8 cellular contexts compared by ENCODE assay signal in the genomic region with DNA sequence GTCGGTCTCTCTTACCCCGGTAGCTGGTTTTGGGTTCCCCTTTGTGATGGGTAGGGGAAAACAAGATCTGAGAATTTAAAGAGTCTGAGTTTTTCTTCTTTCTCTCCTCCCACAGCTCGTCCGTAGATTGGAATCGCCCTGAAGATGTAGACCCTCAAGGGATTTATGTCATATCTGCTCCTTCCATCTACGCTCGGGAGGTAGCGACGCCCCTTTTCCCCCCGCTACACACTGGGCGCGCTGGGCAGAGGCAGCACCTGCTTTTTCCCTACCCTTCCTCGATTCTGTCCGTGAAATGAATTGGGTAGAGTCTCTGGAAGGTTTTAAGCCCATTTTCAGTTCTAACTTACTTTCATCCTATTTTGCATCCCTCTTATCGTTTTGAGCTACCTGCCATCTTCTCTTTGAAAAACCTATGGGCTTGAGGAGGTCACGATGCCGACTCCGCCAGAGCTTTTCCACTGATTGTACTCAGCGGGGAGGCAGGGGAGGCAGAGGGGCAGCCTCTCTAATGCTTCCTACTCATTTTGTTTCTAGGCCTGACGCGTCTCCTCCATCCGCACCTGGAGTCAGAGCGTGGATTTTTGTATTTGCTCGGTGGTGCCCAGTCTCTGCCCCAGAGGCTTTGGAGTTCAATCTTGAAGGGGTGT. TPM values are rescaled to one million over a fixed set of nuclear protein-coding genes. Genes with fewer than 3 reads are reported as not detected.
DNase-seq lines count a peak whose midpoint lies in the region; ATAC-seq and TF ChIP-seq lines count a peak whose summit lies in the region.

No MANE protein-coding gene starts in this region.

- H3K36me3 ChIP-seq in OCI-LY1 (ENCODE audit: insufficient read depth, low read length) (no peaks in the 10 kb centered on the region), ectodermal cell (ENCODE audit: control insufficient read depth, insufficient read depth, low read length) (no peaks in the 10 kb centered on the region), neuron (ENCODE audit: insufficient read depth, low read length) (no peaks in the 10 kb centered on the region)

- H3K4me1 ChIP-seq in OCI-LY1 (ENCODE audit: insufficient read depth, low read length, severe bottlenecking), result peaks cover 10% of the 10 kb centered on the region
- peaks cover 3% of the 10 kb centered on the region for H3K4me1 ChIP-seq in ectodermal cell (ENCODE audit: control insufficient read depth, insufficient read depth, low read length)
- peaks cover 8% of the 10 kb centered on the region for H3K4me1 ChIP-seq in neuron (ENCODE audit: insufficient read depth, low read length)

- DNase-seq in GM12865 (ENCODE audit: low read depth), result no peak
- no peak for DNase-seq in UCSD-AML1 (lab: John Stamatoyannopoulos, UW; ENCODE audit: unreplicated experiment)
- DNase-seq in SW 1271 (lab: John Stamatoyannopoulos, UW), result no peak

- H3K9me3 ChIP-seq in OCI-LY1 (ENCODE audit: low read length), result no peaks in the 10 kb centered on the region
- H3K9me3 ChIP-seq in ectodermal cell (ENCODE audit: control insufficient read depth, low read length), result no peaks in the 10 kb centered on the region
- no peaks in the 10 kb centered on the region for H3K9me3 ChIP-seq in neuron (ENCODE audit: low read length)

- WGBS in ectodermal cell, 2 experiments, result 35 to 36% methylated on average over 24 of the region's 24 CpGs

- H3K4me3 ChIP-seq in GM12865 (ENCODE audit: low read depth, low read length) (peak overlapping the region; percentile 42), OCI-LY1 (ENCODE audit: low read depth, low read length, poor library complexity, severe bottlenecking) (peak overlapping the region; percentile 67), ectodermal cell (ENCODE audit: insufficient read depth, low read depth, low read length) (peak overlapping the region; percentile 48), neuron (ENCODE audit: low read length) (peak overlapping the region; percentile 53)

- TF ChIP-seq CTCF in GM12865 (IDR thresholded peaks at IDR 0.05; ENCODE audit: insufficient read depth, low read depth, low read length, missing control alignments) (no peak), OCI-LY1 (IDR thresholded peaks at IDR 0.05; ENCODE audit: low read length) (no peak)

- H2AFZ ChIP-seq in OCI-LY1 (ENCODE audit: low read length) (no peak overlapping the region), neuron (ENCODE audit: low read depth, low read length) (peak overlapping the region; percentile 81)

- H3K9ac ChIP-seq in OCI-LY1 (ENCODE audit: low read length), result peak overlapping the region; percentile 68

- peak overlapping the region; percentile 71 for H3K4me2 ChIP-seq in OCI-LY1 (ENCODE audit: low read length)

- H3K27ac ChIP-seq in OCI-LY1 (ENCODE audit: low read depth, low read length, poor library complexity, severe bottlenecking) (no peak overlapping the region), ectodermal cell (ENCODE audit: insufficient read depth, low read depth, low read length, poor library complexity, severe bottlenecking) (no peak overlapping the region)

- H4K20me1 ChIP-seq in OCI-LY1 (ENCODE audit: insufficient read depth, low read length), result no peaks in the 10 kb centered on the region

- ATAC-seq in GM21737 (IDR thresholded peaks at IDR 0.05; ENCODE audit: unreplicated experiment), result no peak
- no peak for ATAC-seq in GM19467 (IDR thresholded peaks at IDR 0.05; ENCODE audit: unreplicated experiment)

- H3K27me3 ChIP-seq in OCI-LY1 (ENCODE audit: insufficient read depth, low read length), result peaks cover 5% of the 10 kb centered on the region; the same call in 1 of the 2 replicates
- peaks cover 73% of the 10 kb centered on the region for H3K27me3 ChIP-seq in ectodermal cell (ENCODE audit: control insufficient read depth, insufficient read depth, low read length, poor library complexity, severe bottlenecking)
- H3K27me3 ChIP-seq in neuron (ENCODE audit: insufficient read depth, low read length), result peaks cover 6% of the 10 kb centered on the region

- no peaks in the 10 kb centered on the region for H3K9me2 ChIP-seq in OCI-LY1 (ENCODE audit: low read depth, low read length)

- no peaks in the 10 kb centered on the region for H3K79me2 ChIP-seq in OCI-LY1 (ENCODE audit: insufficient read depth, low read length)

- no peaks in the 10 kb centered on the region for H3F3A ChIP-seq in OCI-LY1 (ENCODE audit: insufficient read depth, low read length)

RNA-seq across cellular contexts. Expression of a gene that starts 7.1 kb away (rescaled TPM):
- polyA plus RNA-seq in ectodermal cell (2013, experiment 1 of 4), result 3.5 TPM
- polyA plus RNA-seq in ectodermal cell (2013, experiment 2 of 4), result 4.1 TPM
- 4.1 TPM for polyA plus RNA-seq in ectodermal cell (2013, experiment 3 of 4)
- polyA plus RNA-seq in ectodermal cell (2013, experiment 4 of 4), result 3.2 TPM

RNA-seq across cellular contexts. Expression of a gene that starts 9.1 kb away (rescaled TPM):
- 7.9 TPM for polyA plus RNA-seq in ectodermal cell (2013, experiment 1 of 4)
- polyA plus RNA-seq in ectodermal cell (2013, experiment 2 of 4), result 4.3 TPM
- polyA plus RNA-seq in ectodermal cell (2013, experiment 3 of 4), result 9.9 TPM
- polyA plus RNA-seq in ectodermal cell (2013, experiment 4 of 4), result 13.3 TPM

RNA-seq across cellular contexts. Expression of a gene that starts 24.8 kb away (rescaled TPM):
- polyA plus RNA-seq in ectodermal cell (2013, experiment 1 of 4), result 9.9 TPM
- polyA plus RNA-seq in ectodermal cell (2013, experiment 2 of 4), result 8.3 TPM
- polyA plus RNA-seq in ectodermal cell (2013, experiment 3 of 4), result 4.8 TPM
- 7.9 TPM for polyA plus RNA-seq in ectodermal cell (2013, experiment 4 of 4)

RNA-seq across cellular contexts. Expression of a gene that starts 27.2 kb away (rescaled TPM):
- polyA plus RNA-seq in ectodermal cell (2013, experiment 1 of 4), result 97.3 TPM
- polyA plus RNA-seq in ectodermal cell (2013, experiment 2 of 4), result 97.1 TPM
- 68.0 TPM for polyA plus RNA-seq in ectodermal cell (2013, experiment 3 of 4)
- polyA plus RNA-seq in ectodermal cell (2013, experiment 4 of 4), result 83.7 TPM

RNA-seq across cellular contexts. Expression of a gene that starts 32.1 kb away (rescaled TPM):
- 31.5 TPM for polyA plus RNA-seq in ectodermal cell (2013, experiment 1 of 4)
- polyA plus RNA-seq in ectodermal cell (2013, experiment 2 of 4), result 27.8 TPM
- polyA plus RNA-seq in ectodermal cell (2013, experiment 3 of 4), result 26.9 TPM
- polyA plus RNA-seq in ectodermal cell (2013, experiment 4 of 4), result 33.6 TPM
